In the genomic region with DNA sequence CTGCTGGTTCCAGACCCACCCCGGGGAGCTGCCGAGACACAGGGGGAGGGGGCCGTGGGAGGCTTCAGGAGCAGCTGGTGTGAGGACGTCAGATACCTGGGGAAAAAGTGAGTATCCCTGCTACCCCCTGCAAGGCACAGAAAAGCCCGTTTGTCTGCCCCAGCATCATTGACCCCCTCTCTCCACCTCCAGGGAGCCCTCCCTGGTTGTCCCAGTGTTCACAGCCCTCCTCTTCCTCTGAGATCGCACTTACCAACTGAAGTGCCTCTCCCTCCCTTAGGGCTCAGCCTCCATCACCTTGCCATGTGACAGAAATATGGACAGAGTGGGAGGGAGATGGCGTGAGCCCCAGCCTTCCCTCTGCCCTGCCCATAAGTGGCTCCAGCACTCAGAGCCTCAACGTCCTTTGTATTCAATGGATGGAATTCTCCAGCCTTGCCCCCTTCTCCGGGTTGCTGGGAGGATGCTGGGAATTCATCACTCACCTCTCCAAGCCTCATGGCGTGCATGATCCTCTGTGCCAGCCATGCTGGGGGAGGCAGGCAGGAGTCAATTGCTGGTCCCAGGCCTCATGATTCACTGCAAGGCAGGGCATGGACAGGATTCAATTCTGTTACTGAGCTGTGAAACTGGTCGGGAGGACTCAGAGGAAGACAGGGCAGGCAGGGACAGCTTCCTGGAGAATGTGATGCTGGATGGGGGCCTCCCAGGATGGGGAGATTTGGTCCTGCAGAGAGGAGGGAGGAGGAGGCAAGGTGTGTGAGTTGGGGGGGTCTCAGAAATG, we compare ENCODE assay signal across 25 cellular contexts. TPM values are rescaled to one million over a fixed set of nuclear protein-coding genes. Genes with fewer than 3 reads are reported as not detected.
A peak's percentile ranks its signal among the peaks of the same experiment; 100 is the strongest.
DNase-seq lines count a peak whose midpoint lies in the region; ATAC-seq, FAIRE-seq and TF ChIP-seq lines count a peak whose summit lies in the region.
"Had no signal": no experiment of that assay in that cellular context is flagged by ENCODE, and none has a peak within 500 bp of the region (broad histone marks: within the 10 kb centered on the region; RNA-seq: fewer than 3 reads in every experiment).

No MANE protein-coding gene starts in this region.

- peak; percentile 6 for DNase-seq in AG10803 (ENCODE audit: low read depth)
- peak; percentile 25 for DNase-seq in HFFc6
- DNase-seq in bronchial epithelial cell (ENCODE audit: low read depth) = peak; percentile 15
- no peak for DNase-seq in omental fat pad (ENCODE audit: low spot score)
- DNase-seq in CD1c-positive myeloid dendritic cell (ENCODE audit: extremely low spot score) = no peak
- DNase-seq in thyroid gland = no peak
- DNase-seq: activated CD4-positive, alpha-beta T cell treated with anti-CD3 and anti-CD28 coated beads, Interleukin-2, amount 50 U/mL, for 48 hours; activated CD8-positive, alpha-beta memory T cell treated with anti-CD3 and anti-CD28 coated beads, Interleukin-2, amount 50 U/mL, for 4 hours; activated naive CD8-positive, alpha-beta T cell treated with anti-CD3 and anti-CD28 coated beads, Interleukin-2, amount 10 ng/mL, durations not matched to agents 7 days and 5 days; CD8-positive, alpha-beta T cell; GF-D8; immature natural killer cell; MM.1S; naive B cell; NCI-H1417 treated with DMSO at 0.1 percent for 48 hours; NCI-H446 treated with DMSO at 0.1 percent for 48 hours; occipital lobe; stimulated activated CD4-positive, alpha-beta T cell treated with anti-CD3 and anti-CD28 coated beads, Interleukin-4, amount 100 ng/mL, for 4 hours; stimulated activated naive CD8-positive, alpha-beta T cell treated with anti-CD3 and anti-CD28 coated beads, Interleukin-15, Interleukin-2, amounts not matched to agents 100 U/mL and 50 U/mL, for 24 hours; T-helper 9 cell had no signal

- no peak overlapping the region for H3K27ac ChIP-seq in thyroid gland
- H3K27ac ChIP-seq: epithelial cell of prostate had no signal

- H3K27me3 Mint-ChIP-seq in HFFc6 (ENCODE audit: insufficient read depth) = peaks cover 32% of the 10 kb centered on the region
- H3K27me3 Mint-ChIP-seq: activated naive CD8-positive, alpha-beta T cell treated with anti-CD3 and anti-CD28 coated beads, Interleukin-2, amount 10 ng/mL, durations not matched to agents 7 days and 5 days had no signal

- ATAC-seq in omental fat pad (ENCODE audit: low FRiP score) (peak; percentile 55), GM18519 (IDR thresholded peaks at IDR 0.05; ENCODE audit: low FRiP score, unreplicated experiment) (no peak), HG03097 (IDR thresholded peaks at IDR 0.05; ENCODE audit: low FRiP score, unreplicated experiment) (no peak)
- ATAC-seq: CD8-positive, alpha-beta T cell; left lobe of liver; stimulated activated naive CD8-positive, alpha-beta T cell treated with anti-CD3 and anti-CD28 coated beads, Interleukin-15, Interleukin-2, amounts not matched to agents 100 U/mL and 50 U/mL, for 24 hours had no signal

- no peak for TF ChIP-seq CTCF in AG10803 (conservative IDR thresholded peaks at IDR 0.05; ENCODE audit: low read length)
- no peak for TF ChIP-seq CTCF in HFFc6 (IDR thresholded peaks at IDR 0.05)
- TF ChIP-seq CTCF in bronchial epithelial cell (IDR thresholded peaks at IDR 0.05; ENCODE audit: insufficient read depth, low read length, severe bottlenecking) = no peak
- TF ChIP-seq CTCF in omental fat pad (IDR thresholded peaks at IDR 0.05) = no peak
- no peak for TF ChIP-seq CTCF in thyroid gland (IDR thresholded peaks at IDR 0.05)

- no peaks in the 10 kb centered on the region for H3K9me3 Mint-ChIP-seq in HFFc6
- H3K9me3 Mint-ChIP-seq: activated naive CD8-positive, alpha-beta T cell treated with anti-CD3 and anti-CD28 coated beads, Interleukin-2, amount 10 ng/mL, durations not matched to agents 7 days and 5 days; CD8-positive, alpha-beta T cell; immature natural killer cell; naive B cell had no signal

- H3K4me3 ChIP-seq in AG10803 (ENCODE audit: low read length) (no peak overlapping the region), bronchial epithelial cell (ENCODE audit: low read depth, low read length) (no peak overlapping the region), thyroid gland (replicated peaks in 1 of 3) (no peak overlapping the region)

- no peaks in the 10 kb centered on the region for H3K9me3 ChIP-seq in thyroid gland

- no peak overlapping the region for H3K27ac Mint-ChIP-seq in HFFc6
- H3K27ac Mint-ChIP-seq: activated naive CD8-positive, alpha-beta T cell treated with anti-CD3 and anti-CD28 coated beads, Interleukin-2, amount 10 ng/mL, durations not matched to agents 7 days and 5 days; CD8-positive, alpha-beta T cell; immature natural killer cell had no signal

- H3K36me3 Mint-ChIP-seq in HFFc6 (ENCODE audit: low read depth) = no peaks in the 10 kb centered on the region
- H3K36me3 Mint-ChIP-seq: immature natural killer cell, naive B cell had no signal

- WGBS in thyroid gland, 2 donors = 75 to 80% methylated on average over 10 to 11 of the region's 11 CpGs

- peaks cover 7% of the 10 kb centered on the region for H3K4me1 Mint-ChIP-seq in HFFc6 (ENCODE audit: low read depth)
- H3K4me1 Mint-ChIP-seq: immature natural killer cell had no signal

- H3K4me3 Mint-ChIP-seq in HFFc6 = no peak overlapping the region
- H3K4me3 Mint-ChIP-seq: activated naive CD8-positive, alpha-beta T cell treated with anti-CD3 and anti-CD28 coated beads, Interleukin-2, amount 10 ng/mL, durations not matched to agents 7 days and 5 days; CD8-positive, alpha-beta T cell; immature natural killer cell; naive B cell had no signal

- intact Hi-C loops in thyroid gland (cut with DNase I) = loop anchor here (10.0 kb wide), 1 partner anchor 86 kb away; no protein-coding TSS in a partner anchor

- peaks cover 0 to 13% of the 10 kb centered on the region in 2 donors for H3K4me1 ChIP-seq in thyroid gland

- FAIRE-seq in bronchial epithelial cell (lab: Jason Lieb, UNC) = no peak
- FAIRE-seq: frontal cortex had no signal

- peaks cover 5% of the 10 kb centered on the region for H3K27me3 ChIP-seq in bronchial epithelial cell (ENCODE audit: control insufficient read depth, insufficient read depth, low read length)
- H3K27me3 ChIP-seq in thyroid gland = no peaks in the 10 kb centered on the region

- H3K36me3 ChIP-seq in bronchial epithelial cell (ENCODE audit: control insufficient read depth, insufficient read depth, low read length) (no peaks in the 10 kb centered on the region), thyroid gland (no peaks in the 10 kb centered on the region)

- TF ChIP-seq POLR2A in thyroid gland (IDR thresholded peaks at IDR 0.05) = no peak

RNA-seq across cellular contexts. Expression of gene SPNS3, which starts 14.6 kb away (rescaled TPM):
- not detected for total RNA-seq in HFFc6 (2021; fragmentation: NEBNext Ultra II Directional; extraction: Animal tissue kit (Norgen Biotek cat#: 25700))
- total RNA-seq in bronchial epithelial cell (0.26 TPM in 1 of 2 replicates, not detected in the other), omental fat pad (1 to 10 TPM in 1 of 4 donors, under 1 TPM in 1, not detected in 2; 0.47 to 1.0 TPM), thyroid gland (under 1 TPM in 1 of 4 donors, not detected in 3; 0.54 TPM)
- total RNA-seq: left lobe of liver had no signal

RNA-seq across cellular contexts. Expression of gene SPNS2, which starts 50.3 kb away (rescaled TPM):
- not detected for total RNA-seq in HFFc6 (2021; fragmentation: NEBNext Ultra II Directional; extraction: Animal tissue kit (Norgen Biotek cat#: 25700))
- total RNA-seq in bronchial epithelial cell = 3.9 and 22.8 TPM in 2 replicates
- 10 to 100 TPM in 3 of 4 donors, 1 to 10 TPM in 1; 6.0 to 46.0 (median 22.6) TPM for total RNA-seq in omental fat pad
- 10 to 100 TPM in 1 of 4 donors, 1 to 10 TPM in 3; 5.6 to 16.3 (median 8.1) TPM for total RNA-seq in thyroid gland

Comparison
In these comparisons a context has a peak if more than half of its experiments do, and no peak if none do; other contexts are left out.
1. DNase-seq: peak in AG10803 (single experiment), HFFc6 (single experiment) and bronchial epithelial cell (single experiment); none in omental fat pad (single experiment), CD1c-positive myeloid dendritic cell (single experiment) and thyroid gland (0 of 2).